In the genomic region with DNA sequence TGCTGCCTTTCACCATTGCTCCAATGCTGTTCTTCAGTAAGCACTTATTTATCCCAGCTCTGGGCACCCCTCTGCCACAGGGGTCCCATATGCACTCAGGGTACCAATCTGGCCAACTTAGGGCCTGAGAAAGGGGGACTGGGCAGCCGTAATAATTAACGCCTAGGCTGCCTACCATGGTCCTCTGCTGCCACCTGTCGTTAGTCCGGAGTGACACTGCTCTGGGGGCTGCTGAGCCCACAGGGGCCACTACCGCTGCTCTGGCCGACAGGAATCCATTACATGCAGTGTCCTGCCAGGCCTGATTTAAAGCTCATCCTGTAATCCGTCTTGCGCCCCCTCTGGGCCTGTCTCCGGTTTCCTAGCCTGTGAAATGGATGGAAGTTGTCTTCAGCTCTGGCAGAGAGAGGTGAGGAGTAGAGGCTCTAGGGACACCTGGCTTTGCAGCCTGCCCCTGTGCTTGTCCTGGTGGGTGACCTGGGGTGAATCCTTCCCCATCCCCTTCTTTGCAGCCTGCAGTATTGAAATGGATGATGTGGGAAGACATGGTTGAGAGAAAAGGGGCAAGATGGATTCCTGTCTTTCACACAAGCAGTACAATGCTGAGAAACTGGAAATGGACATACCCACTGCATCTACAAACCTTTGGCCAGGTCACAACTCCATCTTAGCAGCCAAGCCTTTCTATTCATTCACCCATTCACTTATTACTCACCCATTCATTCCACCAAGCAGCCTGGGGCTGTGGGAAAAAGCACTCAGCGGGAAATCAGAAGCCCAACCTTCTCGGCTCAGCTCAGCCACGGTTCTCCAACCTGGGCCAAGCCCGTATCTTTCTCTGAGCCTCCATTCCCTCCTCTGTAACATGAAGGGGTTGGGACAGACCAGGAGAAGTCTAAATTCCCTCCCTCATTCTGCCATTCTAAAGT, we compare ENCODE assay signal across 8 cellular contexts.
DNase-seq lines count a peak whose midpoint lies in the region; ATAC-seq and TF ChIP-seq lines count a peak whose summit lies in the region.

No MANE protein-coding gene starts in this region.

- ATAC-seq in activated T-cell treated with anti-CD3 and anti-CD28 coated beads, Interleukin-2, amount 50 U/mL, for 4 hours = peak in 1 of 2 donors; percentile 43
- ATAC-seq in GM18520 (IDR thresholded peaks at IDR 0.05; ENCODE audit: unreplicated experiment) (no peak), GM21717 (IDR thresholded peaks at IDR 0.05; ENCODE audit: unreplicated experiment) (no peak)

- peak; percentile 76 for TF ChIP-seq CTCF in progenitor cell of endocrine pancreas (IDR thresholded peaks at IDR 0.05; ENCODE audit: unreplicated experiment)

- H3K4me1 Mint-ChIP-seq in activated T-cell treated with anti-CD3 and anti-CD28 coated beads, Interleukin-2, amount 50 U/mL, for 4 hours (ENCODE audit: low read depth) = no peaks in the 10 kb centered on the region
- H3K4me1 Mint-ChIP-seq in progenitor cell of endocrine pancreas (ENCODE audit: low read depth) = no peaks in the 10 kb centered on the region

- no peaks in the 10 kb centered on the region for H3K36me3 Mint-ChIP-seq in activated T-cell treated with anti-CD3 and anti-CD28 coated beads, Interleukin-2, amount 50 U/mL, for 4 hours (ENCODE audit: insufficient read depth)
- no peaks in the 10 kb centered on the region for H3K36me3 Mint-ChIP-seq in progenitor cell of endocrine pancreas (ENCODE audit: insufficient read depth)

- H3K36me3 ChIP-seq in GM23248 (ENCODE audit: low read depth) = no peaks in the 10 kb centered on the region

- H3K27me3 Mint-ChIP-seq in activated T-cell treated with anti-CD3 and anti-CD28 coated beads, Interleukin-2, amount 50 U/mL, for 4 hours (ENCODE audit: low read depth) = peaks cover 2% of the 10 kb centered on the region
- H3K27me3 Mint-ChIP-seq in progenitor cell of endocrine pancreas = peaks cover 5% of the 10 kb centered on the region

- no peaks in the 10 kb centered on the region for H3K9me3 Mint-ChIP-seq in activated T-cell treated with anti-CD3 and anti-CD28 coated beads, Interleukin-2, amount 50 U/mL, for 4 hours
- H3K9me3 Mint-ChIP-seq in progenitor cell of endocrine pancreas (ENCODE audit: low read depth) = peaks cover 3% of the 10 kb centered on the region

- no peaks in the 10 kb centered on the region for H3K27me3 ChIP-seq in GM23248 (replicated peaks; ENCODE audit: insufficient read depth)

- H3K27ac ChIP-seq in GM23248 = no peak overlapping the region

- no peaks in the 10 kb centered on the region for H3K79me2 ChIP-seq in GM23248 (ENCODE audit: insufficient read depth)

- no peaks in the 10 kb centered on the region for H4K20me1 ChIP-seq in GM23248 (ENCODE audit: insufficient read depth)

- no peak overlapping the region for H3K4me3 ChIP-seq in GM23248

- DNase-seq in DMS 273 (lab: John Stamatoyannopoulos, UW; ENCODE audit: unreplicated experiment) (peak; percentile 84), GM23248 (peak; percentile 54), NCI-H69 (lab: John Stamatoyannopoulos, UW) (peak; percentile 75), glomerular visceral epithelial cell (ENCODE audit: extremely low spot score) (peak; percentile 23), progenitor cell of endocrine pancreas (ENCODE audit: low spot score, unreplicated experiment) (peak; percentile 58)
- DNase-seq in activated T-cell treated with anti-CD3 and anti-CD28 coated beads, Interleukin-2, amount 50 U/mL, for 4 hours = peak; percentile 18

- no peak overlapping the region for H3K27ac Mint-ChIP-seq in progenitor cell of endocrine pancreas

- no peaks in the 10 kb centered on the region for H3K9me3 ChIP-seq in GM23248 (ENCODE audit: low read depth)

- no peak overlapping the region for H3K4me2 ChIP-seq in GM23248 (ENCODE audit: unreplicated experiment)

- no peak overlapping the region for H3K9ac ChIP-seq in GM23248

- H3K4me1 ChIP-seq in GM23248 (ENCODE audit: insufficient read depth) = no peaks in the 10 kb centered on the region

- no peaks in the 10 kb centered on the region for H3K9me2 ChIP-seq in GM23248 (ENCODE audit: insufficient read depth)

- no peak overlapping the region for H2AFZ ChIP-seq in GM23248

- H3F3A ChIP-seq in GM23248 (ENCODE audit: insufficient read depth) = no peaks in the 10 kb centered on the region

- 8 to 18% methylated on average over 10 to 12 of the region's 13 CpGs for WGBS in GM23248 (ENCODE audit: low coverage in 1 of 2, low lambda C conversion rate in 2 of 2, missing lambda C conversion rate in 2 of 2), 2 experiments

- no peak overlapping the region for H3K4me3 Mint-ChIP-seq in activated T-cell treated with anti-CD3 and anti-CD28 coated beads, Interleukin-2, amount 50 U/mL, for 4 hours
- no peak overlapping the region for H3K4me3 Mint-ChIP-seq in progenitor cell of endocrine pancreas (ENCODE audit: low read depth)

- in situ Hi-C loops in GM23248 (cut with MboI) = loop anchor here (10.0 kb wide), 1 partner anchor 563 kb away; a partner anchor contains a TSS

Comparison
In these comparisons a context has a peak if more than half of its experiments do, and no peak if none do; other contexts are left out.
1. DNase-seq: peak in every context shown above with its lines; median percentile 84 in DMS 273; 75 in NCI-H69; 58 in progenitor cell of endocrine pancreas; 54 in GM23248; 23 in glomerular visceral epithelial cell; 18 in activated T-cell treated with anti-CD3 and anti-CD28 coated beads, Interleukin-2, amount 50 U/mL, for 4 hours.